ENCODE assay signal across 10 cellular contexts in the genomic region with DNA sequence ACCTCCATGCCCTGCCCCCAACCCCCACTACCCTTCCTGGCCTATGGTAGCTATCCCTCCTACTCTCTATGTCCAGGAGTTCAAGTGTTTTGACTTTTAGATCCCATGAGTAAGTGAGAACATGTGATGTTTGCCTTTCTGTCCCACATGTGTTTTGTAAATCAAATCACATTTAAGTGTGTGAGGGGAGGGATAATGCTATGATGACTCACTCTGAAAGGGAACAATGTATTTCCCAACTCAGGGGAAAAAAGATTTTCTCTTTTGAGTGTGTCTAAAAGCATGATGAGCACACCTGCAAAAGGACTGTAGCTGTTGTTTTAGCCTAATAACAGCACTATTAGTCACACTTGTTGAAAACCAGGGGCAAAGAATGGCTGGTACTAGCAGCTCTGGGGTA.
DNase-seq lines count a peak whose midpoint lies in the region; ATAC-seq and TF ChIP-seq lines count a peak whose summit lies in the region.
"Had no signal": no experiment of that assay in that cellular context is flagged by ENCODE, and none has a peak within 500 bp of the region (broad histone marks: within the 10 kb centered on the region; RNA-seq: fewer than 3 reads in every experiment).

No MANE protein-coding gene starts in this region.

- no peak for TF ChIP-seq CTCF in mammary epithelial cell (conservative IDR thresholded peaks at IDR 0.05 in 1 of 2, IDR thresholded peaks at IDR 0.05 in 1 of 2; ENCODE audit: extremely low read depth in 1 of 2, insufficient read depth in 1 of 2, low read depth in 1 of 2, low read length in 2 of 2)
- no peak for TF ChIP-seq CTCF in neutrophil (IDR thresholded peaks at IDR 0.05)
- no peak for TF ChIP-seq CTCF in vagina (IDR thresholded peaks at IDR 0.05)

- in situ Hi-C loops in mammary epithelial cell (cut with MboI; ENCODE audit: low sequenced_read_pairs in 2 of 2): loop anchor here in 1 of 2 donors (5.0 kb wide), 1 partner anchor 389 kb away; no protein-coding TSS in a partner anchor

- H3K9ac ChIP-seq in mammary epithelial cell (ENCODE audit: insufficient read depth, low read length): no peak overlapping the region

- H3K9me3 ChIP-seq in mammary epithelial cell (replicated peaks; ENCODE audit: insufficient read depth, low read length) (no peaks in the 10 kb centered on the region), neutrophil (no peaks in the 10 kb centered on the region), vagina (no peaks in the 10 kb centered on the region)
- H3K9me3 ChIP-seq: suprapubic skin had no signal

- intact Hi-C loops in mammary epithelial cell (cut with micrococcal nuclease): loop anchor here (1.0 to 5.0 kb wide), 2 partner anchors 10 to 91 kb away; no protein-coding TSS in a partner anchor
- intact Hi-C loops in vagina (cut with DNase I): no loop called here

- no peaks in the 10 kb centered on the region for H4K20me1 ChIP-seq in mammary epithelial cell (ENCODE audit: insufficient read depth, low read length)

- peak; percentile 88 for DNase-seq in DMS53 (lab: John Stamatoyannopoulos, UW)
- peak; percentile 50 for DNase-seq in MV-4-11 (lab: John Stamatoyannopoulos, UW)
- DNase-seq in mammary epithelial cell: peak; percentile 97
- no peak for DNase-seq in vagina (ENCODE audit: extremely low spot score in 2 of 2)
- DNase-seq in NCI-H526 treated with DMSO at 0.1 percent for 48 hours (lab: John Stamatoyannopoulos, UW): no peak
- no peak for DNase-seq in retina
- DNase-seq: NCI-H2081 treated with DMSO at 0.1 percent for 48 hours had no signal

- H3K36me3 ChIP-seq in mammary epithelial cell (ENCODE audit: insufficient read depth, low read length) (no peaks in the 10 kb centered on the region), neutrophil (no peaks in the 10 kb centered on the region), vagina (no peaks in the 10 kb centered on the region)
- H3K36me3 ChIP-seq: suprapubic skin had no signal

- no peak overlapping the region for H3K4me3 ChIP-seq in mammary epithelial cell (replicated peaks in 1 of 3; ENCODE audit: insufficient read depth in 1 of 3, low read depth in 2 of 3, low read length in 3 of 3)
- H3K4me3 ChIP-seq in neutrophil (ENCODE audit: low read depth in 1 of 2, low read length in 1 of 2): peak overlapping the region in 1 of 2 experiments; percentile 12
- H3K4me3 ChIP-seq in vagina: no peak overlapping the region
- H3K4me3 ChIP-seq: suprapubic skin had no signal

- H3K4me1 ChIP-seq in mammary epithelial cell (ENCODE audit: insufficient read depth, low read length) (peaks cover 31% of the 10 kb centered on the region), neutrophil (ENCODE audit: control insufficient read depth in 1 of 2, insufficient read depth in 1 of 2, low read depth in 1 of 2, low read length in 1 of 2) (peaks cover 41 to 47% of the 10 kb centered on the region in 2 experiments), vagina (peaks cover 10% of the 10 kb centered on the region)

- no peak overlapping the region for H2AFZ ChIP-seq in mammary epithelial cell (ENCODE audit: low read depth, low read length)

- no peak for TF ChIP-seq POLR2A in vagina (IDR thresholded peaks at IDR 0.05)

- CTCF ChIA-PET in mammary epithelial cell (lab: Charles Lee; ENCODE audit: low non-redundant PET): interaction anchor here (0.6 kb wide), 2 partner anchors 10 to 260 kb away, joined by 3 to 4 read pairs; no protein-coding TSS in a partner anchor

- no peaks in the 10 kb centered on the region for H3K79me2 ChIP-seq in mammary epithelial cell (ENCODE audit: insufficient read depth, low read length)

- no TSS peak for BruUV-seq in mammary epithelial cell (replicated peaks; lab: Mats Ljungman, UMichigan)

- no peak for ATAC-seq in HG03135 (IDR thresholded peaks at IDR 0.05; ENCODE audit: unreplicated experiment)

- H3K27ac ChIP-seq in mammary epithelial cell (ENCODE audit: insufficient read depth, low read depth, low read length) (peak overlapping the region; percentile 72), neutrophil (peak overlapping the region; percentile 84), vagina (no peak overlapping the region)
- H3K27ac ChIP-seq: suprapubic skin had no signal

- dilution Hi-C loops in mammary epithelial cell (cut with HindIII; ENCODE audit: low sequenced_read_pairs): no loop called here

- H3K4me2 ChIP-seq in mammary epithelial cell (ENCODE audit: insufficient read depth, low read depth, low read length): peak overlapping the region; percentile 35

- H3K27me3 ChIP-seq in mammary epithelial cell (ENCODE audit: insufficient read depth, low read length) (no peaks in the 10 kb centered on the region), neutrophil (no peaks in the 10 kb centered on the region), vagina (no peaks in the 10 kb centered on the region)
- H3K27me3 ChIP-seq: suprapubic skin had no signal

Comparison
In these comparisons a context has a peak if more than half of its experiments do, and no peak if none do; other contexts are left out.
1. DNase-seq: peak in DMS53 (single experiment), MV-4-11 (single experiment) and mammary epithelial cell (single experiment); none in vagina (0 of 2), NCI-H526 treated with DMSO at 0.1 percent for 48 hours (single experiment) and retina (single experiment).